Comparison of ENCODE assay signal across 8 cellular contexts in genomic region chr10:3874988-3875841, GRCh38.
DNase-seq lines count a peak whose midpoint lies in the region; ATAC-seq and TF ChIP-seq lines count a peak whose summit lies in the region.

No MANE protein-coding gene starts in this region.

- H3K27me3 Mint-ChIP-seq in dendritic cell treated with granulocyte-macrophage colony-stimulating factor and Interleukin-4, amounts not matched to agents 40 ng/mL and 50 ng/mL, for 4 days: no peaks in the 10 kb centered on the region

- peak overlapping the region; percentile 47 for H3K27ac ChIP-seq in subcutaneous abdominal adipose tissue (ENCODE audit: low read depth, low read length)
- peak overlapping the region in 1 of 2 donors; percentile 55 for H3K27ac ChIP-seq in coronary artery

- H3K9me3 ChIP-seq in subcutaneous abdominal adipose tissue (ENCODE audit: control insufficient read depth in 5 of 5, low read length in 5 of 5): no peaks in the 10 kb centered on the region

- DNase-seq in NCI-H2081 (lab: John Stamatoyannopoulos, UW) (no peak), coronary artery (ENCODE audit: low spot score) (no peak), cerebellar nuclear complex (lab: John Stamatoyannopoulos, UW) (no peak)

- H3K9ac ChIP-seq in subcutaneous abdominal adipose tissue (ENCODE audit: low read length in 5 of 5): peak overlapping the region in 2 of 5 donors; percentile 24 to 35

- intact Hi-C loops in dendritic cell treated with granulocyte-macrophage colony-stimulating factor and Interleukin-4, amounts not matched to agents 40 ng/mL and 50 ng/mL, for 4 days (cut with micrococcal nuclease): loop anchor here (2.0 to 5.0 kb wide), 2 partner anchors 46 to 897 kb away; no protein-coding TSS in a partner anchor

- no peak for TF ChIP-seq CTCF in coronary artery (IDR thresholded peaks at IDR 0.05)

- no peaks in the 10 kb centered on the region for H3K27me3 ChIP-seq in subcutaneous abdominal adipose tissue (ENCODE audit: control insufficient read depth in 5 of 5, insufficient read depth in 4 of 5, low read length in 5 of 5)

- peak; percentile 72 for ATAC-seq in GM18498 (IDR thresholded peaks at IDR 0.05; ENCODE audit: unreplicated experiment)
- ATAC-seq in GM21423 (IDR thresholded peaks at IDR 0.05; ENCODE audit: unreplicated experiment): peak; percentile 68
- ATAC-seq in HG03575 (IDR thresholded peaks at IDR 0.05; ENCODE audit: extremely low read depth, insufficient number of reproducible peaks, low FRiP score, unreplicated experiment): peak; percentile 50

- no peak overlapping the region for H3K4me3 Mint-ChIP-seq in dendritic cell treated with granulocyte-macrophage colony-stimulating factor and Interleukin-4, amounts not matched to agents 40 ng/mL and 50 ng/mL, for 4 days

- no peaks in the 10 kb centered on the region for H3K36me3 Mint-ChIP-seq in dendritic cell treated with granulocyte-macrophage colony-stimulating factor and Interleukin-4, amounts not matched to agents 40 ng/mL and 50 ng/mL, for 4 days (ENCODE audit: low read depth)

- peaks cover 47% of the 10 kb centered on the region for H3K4me1 Mint-ChIP-seq in dendritic cell treated with granulocyte-macrophage colony-stimulating factor and Interleukin-4, amounts not matched to agents 40 ng/mL and 50 ng/mL, for 4 days (ENCODE audit: low read depth)

- no peaks in the 10 kb centered on the region for H3K9me3 Mint-ChIP-seq in dendritic cell treated with granulocyte-macrophage colony-stimulating factor and Interleukin-4, amounts not matched to agents 40 ng/mL and 50 ng/mL, for 4 days

- H3K4me1 ChIP-seq in subcutaneous abdominal adipose tissue (ENCODE audit: control insufficient read depth in 5 of 5, insufficient read depth in 5 of 5, low read length in 5 of 5): peaks cover 0 to 39% (median 24%) of the 10 kb centered on the region in 5 donors

- H3K36me3 ChIP-seq in subcutaneous abdominal adipose tissue (ENCODE audit: control insufficient read depth in 5 of 5, insufficient read depth in 5 of 5, low read length in 5 of 5): no peaks in the 10 kb centered on the region

- H3K4me3 ChIP-seq in subcutaneous abdominal adipose tissue (ENCODE audit: low read depth in 1 of 5, low read length in 5 of 5) (peak overlapping the region in 2 of 5 donors; percentile 11 to 28), coronary artery (no peak overlapping the region)

- peak overlapping the region; percentile 74 for H3K27ac Mint-ChIP-seq in dendritic cell treated with granulocyte-macrophage colony-stimulating factor and Interleukin-4, amounts not matched to agents 40 ng/mL and 50 ng/mL, for 4 days
